In the genomic region with DNA sequence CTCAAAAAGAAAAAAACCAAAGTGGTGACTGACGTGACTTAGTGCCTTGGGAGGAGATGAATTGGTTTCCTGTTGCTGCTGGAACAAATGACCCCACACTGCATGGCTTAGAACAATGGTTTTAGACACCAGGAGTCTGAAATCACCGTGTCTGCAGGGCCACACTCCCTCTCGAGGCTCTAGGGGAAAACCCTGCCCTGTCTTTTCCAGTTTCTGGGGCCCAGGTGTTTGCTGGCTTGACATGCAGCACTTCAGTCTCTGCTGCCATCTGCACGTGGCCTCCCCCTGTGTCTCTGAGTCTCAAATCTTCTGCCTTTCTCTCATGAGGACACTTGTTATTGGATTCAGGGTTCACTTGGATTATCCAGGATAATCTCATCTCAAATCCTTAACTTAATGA, we compare ENCODE assay signal across 14 cellular contexts.
DNase-seq lines count a peak whose midpoint lies in the region; ATAC-seq and TF ChIP-seq lines count a peak whose summit lies in the region.
"Had no signal": no experiment of that assay in that cellular context is flagged by ENCODE, and none has a peak within 500 bp of the region (broad histone marks: within the 10 kb centered on the region; RNA-seq: fewer than 3 reads in every experiment).

No MANE protein-coding gene starts in this region.

- H3K36me3 Mint-ChIP-seq in glutamatergic neuron (ENCODE audit: unreplicated experiment): no peaks in the 10 kb centered on the region
- no peaks in the 10 kb centered on the region for H3K36me3 Mint-ChIP-seq in osteocyte (ENCODE audit: unreplicated experiment)
- H3K36me3 Mint-ChIP-seq: naive B cell had no signal

- H3K9ac ChIP-seq in GM23248: no peak overlapping the region

- WGBS in GM23248 (ENCODE audit: low coverage in 1 of 2, low lambda C conversion rate in 2 of 2, missing lambda C conversion rate in 2 of 2), 2 experiments: 35 to 44% methylated on average over 4 of the region's 4 CpGs

- H3K27ac Mint-ChIP-seq in glutamatergic neuron (ENCODE audit: unreplicated experiment) (no peak overlapping the region), osteocyte (ENCODE audit: unreplicated experiment) (no peak overlapping the region)
- H3K27ac Mint-ChIP-seq: GM23338 had no signal

- H2AFZ ChIP-seq in GM23248: no peak overlapping the region
- H2AFZ ChIP-seq: GM23338 had no signal

- no peaks in the 10 kb centered on the region for H3K36me3 ChIP-seq in GM23248 (ENCODE audit: low read depth)
- H3K36me3 ChIP-seq: gastrocnemius medialis had no signal

- no peak overlapping the region for H3K4me2 ChIP-seq in GM23248 (ENCODE audit: unreplicated experiment)
- H3K4me2 ChIP-seq: GM23338 had no signal

- H3K4me1 Mint-ChIP-seq in glutamatergic neuron (ENCODE audit: low read depth, unreplicated experiment) (peaks cover 22% of the 10 kb centered on the region), osteocyte (ENCODE audit: unreplicated experiment) (peaks cover 10% of the 10 kb centered on the region)

- DNase-seq in D341Med (ENCODE audit: low spot score) (peak; percentile 84), NCI-H82 treated with DMSO at 0.1 percent for 48 hours (lab: John Stamatoyannopoulos, UW; ENCODE audit: unreplicated experiment) (peak; percentile 97), glutamatergic neuron (no peak), COLO668 (lab: John Stamatoyannopoulos, UW; ENCODE audit: unreplicated experiment) (no peak), GM23248 (no peak), osteocyte (ENCODE audit: extremely low spot score, unreplicated experiment) (no peak)
- DNase-seq: AML-193, anterior cingulate cortex, gastrocnemius medialis, naive B cell, NCI-H774 had no signal

- peak overlapping the region; percentile 2 for H3K4me3 Mint-ChIP-seq in glutamatergic neuron (ENCODE audit: unreplicated experiment)
- no peak overlapping the region for H3K4me3 Mint-ChIP-seq in osteocyte (ENCODE audit: unreplicated experiment)
- H3K4me3 Mint-ChIP-seq: GM23338 had no signal

- peaks cover 14% of the 10 kb centered on the region for H3K27me3 ChIP-seq in GM23248 (replicated peaks; ENCODE audit: insufficient read depth)

- TF ChIP-seq CTCF in glutamatergic neuron (IDR thresholded peaks at IDR 0.05; ENCODE audit: partially characterized antibody, unreplicated experiment) (no peak), osteocyte (IDR thresholded peaks at IDR 0.05) (no peak)

- H3K27ac ChIP-seq in GM23248: no peak overlapping the region
- H3K27ac ChIP-seq: gastrocnemius medialis had no signal

- H3K9me2 ChIP-seq in GM23248 (ENCODE audit: insufficient read depth): no peaks in the 10 kb centered on the region

- no peaks in the 10 kb centered on the region for H3K4me1 ChIP-seq in GM23248 (ENCODE audit: insufficient read depth)
- H3K4me1 ChIP-seq: gastrocnemius medialis had no signal

- H3K9me3 Mint-ChIP-seq in glutamatergic neuron (ENCODE audit: unreplicated experiment) (peaks cover 4% of the 10 kb centered on the region), osteocyte (ENCODE audit: unreplicated experiment) (no peaks in the 10 kb centered on the region)
- H3K9me3 Mint-ChIP-seq: GM23338, naive B cell had no signal

- ATAC-seq in GM19023 (IDR thresholded peaks at IDR 0.05; ENCODE audit: unreplicated experiment) (peak; percentile 69), GM19467 (IDR thresholded peaks at IDR 0.05; ENCODE audit: unreplicated experiment) (no peak)
- ATAC-seq: gastrocnemius medialis had no signal

- no peaks in the 10 kb centered on the region for H3F3A ChIP-seq in GM23248 (ENCODE audit: insufficient read depth)

- peaks cover 12% of the 10 kb centered on the region for H3K27me3 Mint-ChIP-seq in glutamatergic neuron (ENCODE audit: unreplicated experiment)
- H3K27me3 Mint-ChIP-seq in osteocyte (ENCODE audit: unreplicated experiment): peaks cover 37% of the 10 kb centered on the region

- H3K79me2 ChIP-seq in GM23248 (ENCODE audit: insufficient read depth): no peaks in the 10 kb centered on the region

- H3K9me3 ChIP-seq in GM23248 (ENCODE audit: low read depth): no peaks in the 10 kb centered on the region
- H3K9me3 ChIP-seq: gastrocnemius medialis had no signal

- in situ Hi-C loops in GM23248 (cut with MboI): no loop called here

- no peaks in the 10 kb centered on the region for H4K20me1 ChIP-seq in GM23248 (ENCODE audit: insufficient read depth)

- no peak overlapping the region for H3K4me3 ChIP-seq in GM23248
- H3K4me3 ChIP-seq: gastrocnemius medialis, GM23338 had no signal

Comparison
In these comparisons a context has a peak if more than half of its experiments do, and no peak if none do; other contexts are left out.
1. DNase-seq: peak in D341Med (single experiment) and NCI-H82 treated with DMSO at 0.1 percent for 48 hours (single experiment); none in glutamatergic neuron (single experiment), COLO668 (single experiment), GM23248 (single experiment) and osteocyte (single experiment).